14 cellular contexts compared by ENCODE assay signal in the genomic region with DNA sequence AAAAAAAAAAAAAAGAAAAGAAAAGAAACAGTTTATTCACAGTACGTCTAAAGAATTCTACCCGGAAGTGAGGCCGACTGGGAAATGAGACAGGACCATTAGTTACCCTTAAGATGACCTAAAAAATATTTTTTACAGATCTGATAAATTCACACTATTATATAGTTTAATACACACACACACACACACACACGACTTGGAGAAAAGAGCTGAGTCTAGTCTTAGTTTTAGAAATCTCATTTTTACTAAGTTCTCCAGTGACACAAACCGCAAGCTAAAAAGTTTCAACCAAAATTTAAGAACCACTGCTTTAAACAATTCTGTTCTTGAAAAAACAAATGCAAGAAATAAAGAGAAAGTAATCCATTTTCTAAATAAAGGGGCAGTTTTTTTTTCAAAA. TPM values are rescaled to one million over a fixed set of nuclear protein-coding genes. Genes with fewer than 3 reads are reported as not detected.
DNase-seq lines count a peak whose midpoint lies in the region; ATAC-seq and TF ChIP-seq lines count a peak whose summit lies in the region.
"Had no signal": no experiment of that assay in that cellular context is flagged by ENCODE, and none has a peak within 500 bp of the region (broad histone marks: within the 10 kb centered on the region; RNA-seq: fewer than 3 reads in every experiment).

No MANE protein-coding gene starts in this region.

- H2AFZ ChIP-seq in trophoblast cell (ENCODE audit: insufficient read depth, low read length, poor library complexity), result no peak overlapping the region

- no peak overlapping the region for H3K4ac ChIP-seq in trophoblast cell (ENCODE audit: low read depth, low read length)

- no peak overlapping the region for H2AK5ac ChIP-seq in trophoblast cell (ENCODE audit: low read length)

- no peak overlapping the region for H3K27ac ChIP-seq in CD4-positive, alpha-beta T cell (ENCODE audit: low read depth, low read length)
- peak overlapping the region; percentile 32 for H3K27ac ChIP-seq in naive thymus-derived CD4-positive, alpha-beta T cell (ENCODE audit: low read depth, low read length)
- H3K27ac ChIP-seq in trophoblast cell (ENCODE audit: low read depth, low read length), result no peak overlapping the region
- H3K27ac ChIP-seq: gastroesophageal sphincter had no signal

- H3K27ac Mint-ChIP-seq in CD4-positive, alpha-beta T cell, result peak overlapping the region; percentile 83
- peak overlapping the region; percentile 88 to 96 (median 91) for H3K27ac Mint-ChIP-seq in IgD-negative memory B cell
- H3K27ac Mint-ChIP-seq in activated T-helper 2 cell treated with anti-CD3 and anti-CD28 coated beads, Interferon-gamma antibody, Interleukin-2, Interleukin-4, amounts not matched to agents 10 μg/mL and 5 μg/mL and 100 μg/mL, durations not matched to agents 14 hours and 24 hours and 36 hours, result peak overlapping the region; percentile 82
- H3K27ac Mint-ChIP-seq in naive thymus-derived CD4-positive, alpha-beta T cell, result peak overlapping the region; percentile 47 to 94 (median 83)

- H3K23ac ChIP-seq in trophoblast cell (ENCODE audit: low read length), result no peak overlapping the region

- intact Hi-C loops in CD4-positive, alpha-beta T cell (cut with DNase I, micrococcal nuclease), result loop anchor here in 1 of 2 experiments (2.0 kb wide), 1 partner anchor 13 kb away; no protein-coding TSS in a partner anchor
- intact Hi-C loops in activated T-helper 2 cell treated with anti-CD3 and anti-CD28 coated beads, Interferon-gamma antibody, Interleukin-2, Interleukin-4, amounts not matched to agents 10 μg/mL and 5 μg/mL and 100 μg/mL, durations not matched to agents 14 hours and 24 hours and 36 hours (cut with micrococcal nuclease), result loop anchor here (1.0 to 10.0 kb wide), 3 partner anchors 8 to 323 kb away; no protein-coding TSS in a partner anchor
- intact Hi-C loops in naive thymus-derived CD4-positive, alpha-beta T cell (cut with micrococcal nuclease), result loop anchor here (1.0 kb wide), 1 partner anchor 8 kb away; no protein-coding TSS in a partner anchor

- peaks cover 0 to 30% (median 13%) of the 10 kb centered on the region in 3 experiments for H3K36me3 ChIP-seq in naive thymus-derived CD4-positive, alpha-beta T cell (ENCODE audit: control insufficient read depth in 2 of 3, insufficient read depth in 3 of 3, low read length in 3 of 3)
- peaks cover 10 to 20% of the 10 kb centered on the region in 2 experiments for H3K36me3 ChIP-seq in trophoblast cell (ENCODE audit: control insufficient read depth in 1 of 2, insufficient read depth in 2 of 2, low read length in 2 of 2)
- H3K36me3 ChIP-seq: BE2C had no signal

- H3K79me1 ChIP-seq in trophoblast cell (ENCODE audit: low read length), result peaks cover 3% of the 10 kb centered on the region

- H3K4me3 Mint-ChIP-seq in CD4-positive, alpha-beta T cell, result peak overlapping the region; percentile 42
- H3K4me3 Mint-ChIP-seq in IgD-negative memory B cell, result peak overlapping the region; percentile 46 to 91 (median 82)
- H3K4me3 Mint-ChIP-seq in activated T-helper 2 cell treated with anti-CD3 and anti-CD28 coated beads, Interferon-gamma antibody, Interleukin-2, Interleukin-4, amounts not matched to agents 10 μg/mL and 5 μg/mL and 100 μg/mL, durations not matched to agents 14 hours and 24 hours and 36 hours (ENCODE audit: low read depth), result peak overlapping the region; percentile 62
- H3K4me3 Mint-ChIP-seq in naive thymus-derived CD4-positive, alpha-beta T cell, result peak overlapping the region in 8 of 10 donors; percentile 25 to 71 (median 49)

- H2BK120ac ChIP-seq in trophoblast cell (ENCODE audit: insufficient read depth, low read length, poor library complexity), result no peak overlapping the region

- H3K9ac ChIP-seq in trophoblast cell (ENCODE audit: low read length), result no peak overlapping the region

- H3K79me2 ChIP-seq in trophoblast cell (ENCODE audit: control insufficient read depth, insufficient read depth, low read length, poor library complexity), result no peaks in the 10 kb centered on the region

- H3K9me3 Mint-ChIP-seq in CD4-positive, alpha-beta T cell, result peaks cover 2% of the 10 kb centered on the region
- no peaks in the 10 kb centered on the region for H3K9me3 Mint-ChIP-seq in IgD-negative memory B cell
- no peaks in the 10 kb centered on the region for H3K9me3 Mint-ChIP-seq in activated T-helper 2 cell treated with anti-CD3 and anti-CD28 coated beads, Interferon-gamma antibody, Interleukin-2, Interleukin-4, amounts not matched to agents 10 μg/mL and 5 μg/mL and 100 μg/mL, durations not matched to agents 14 hours and 24 hours and 36 hours
- H3K9me3 Mint-ChIP-seq in naive thymus-derived CD4-positive, alpha-beta T cell, result no peaks in the 10 kb centered on the region

- no peaks in the 10 kb centered on the region for H3K27me3 ChIP-seq in CD4-positive, alpha-beta T cell (ENCODE audit: control insufficient read depth, insufficient read depth, low read length)
- no peaks in the 10 kb centered on the region for H3K27me3 ChIP-seq in naive thymus-derived CD4-positive, alpha-beta T cell (ENCODE audit: control insufficient read depth in 2 of 2, insufficient read depth in 2 of 2, low read length in 2 of 2)
- H3K27me3 ChIP-seq in trophoblast cell (ENCODE audit: insufficient read depth, low read length), result no peaks in the 10 kb centered on the region
- H3K27me3 ChIP-seq: BE2C, gastroesophageal sphincter had no signal

- H4K12ac ChIP-seq in trophoblast cell (ENCODE audit: low read depth, low read length), result no peak overlapping the region

- no peak overlapping the region for H4K8ac ChIP-seq in trophoblast cell (ENCODE audit: low read depth, low read length)

- no peak overlapping the region for H3K14ac ChIP-seq in trophoblast cell (ENCODE audit: low read length)

- H4K91ac ChIP-seq in trophoblast cell (ENCODE audit: low read depth, low read length), result no peak overlapping the region

- no peak overlapping the region for H3K18ac ChIP-seq in trophoblast cell (ENCODE audit: low read length)

- CTCF ChIA-PET in CD4-positive, alpha-beta T cell (lab: Charles Lee), result interaction anchor here (0.7 to 1.0 kb wide), 2 partner anchors 28 to 34 kb away, joined by 3 to 7 read pairs; a partner anchor contains a TSS
- CTCF ChIA-PET in naive thymus-derived CD4-positive, alpha-beta T cell (lab: Charles Lee), result no interaction called here

- peaks cover 69% of the 10 kb centered on the region for H3K4me1 Mint-ChIP-seq in CD4-positive, alpha-beta T cell (ENCODE audit: low read depth)
- peaks cover 52 to 55% (median 53%) of the 10 kb centered on the region in 3 donors for H3K4me1 Mint-ChIP-seq in IgD-negative memory B cell
- H3K4me1 Mint-ChIP-seq in activated T-helper 2 cell treated with anti-CD3 and anti-CD28 coated beads, Interferon-gamma antibody, Interleukin-2, Interleukin-4, amounts not matched to agents 10 μg/mL and 5 μg/mL and 100 μg/mL, durations not matched to agents 14 hours and 24 hours and 36 hours (ENCODE audit: low read depth), result peaks cover 55% of the 10 kb centered on the region
- peaks cover 22 to 79% (median 64%) of the 10 kb centered on the region in 7 donors for H3K4me1 Mint-ChIP-seq in naive thymus-derived CD4-positive, alpha-beta T cell

- no peak overlapping the region for H3K4me3 ChIP-seq in naive thymus-derived CD4-positive, alpha-beta T cell (ENCODE audit: low read length)
- H3K4me3 ChIP-seq in trophoblast cell (ENCODE audit: low read depth, low read length), result no peak overlapping the region
- H3K4me3 ChIP-seq: gastroesophageal sphincter, lung had no signal

- WGBS in trophoblast cell (ENCODE audit: extremely low coverage, insufficient coverage, insufficient read length), result no CpG with 5 or more reads among the region's 5 CpGs

- no peak for DNase-seq in CD4-positive, alpha-beta T cell
- no peak for DNase-seq in activated T-helper 2 cell treated with anti-CD3 and anti-CD28 coated beads, Interferon-gamma antibody, Interleukin-2, Interleukin-4, amounts not matched to agents 10 μg/mL and 5 μg/mL and 100 μg/mL, durations not matched to agents 14 hours and 24 hours and 36 hours (ENCODE audit: low spot score)
- DNase-seq in naive thymus-derived CD4-positive, alpha-beta T cell, result no peak
- DNase-seq in DMS79 treated with DMSO at 0.1 percent for 48 hours (lab: John Stamatoyannopoulos, UW) (no peak), trophoblast cell (no peak), GOT3 (lab: John Stamatoyannopoulos, UW) (no peak)
- DNase-seq: amygdala; BE2C; DND-41; stimulated activated CD4-positive, alpha-beta T cell treated with anti-CD3 and anti-CD28 coated beads, Interleukin-15, amount 100 ng/mL, for 24 hours had no signal

- H3K9me3 ChIP-seq in CD4-positive, alpha-beta T cell (ENCODE audit: control insufficient read depth, low read length), result no peaks in the 10 kb centered on the region
- no peaks in the 10 kb centered on the region for H3K9me3 ChIP-seq in naive thymus-derived CD4-positive, alpha-beta T cell (ENCODE audit: control insufficient read depth in 2 of 3, low read length in 3 of 3)
- H3K9me3 ChIP-seq in trophoblast cell (ENCODE audit: insufficient read depth, low read depth, low read length), result no peaks in the 10 kb centered on the region
- H3K9me3 ChIP-seq: BE2C, gastroesophageal sphincter had no signal

- H3K27me3 Mint-ChIP-seq in CD4-positive, alpha-beta T cell, result no peaks in the 10 kb centered on the region
- no peaks in the 10 kb centered on the region for H3K27me3 Mint-ChIP-seq in IgD-negative memory B cell
- no peaks in the 10 kb centered on the region for H3K27me3 Mint-ChIP-seq in activated T-helper 2 cell treated with anti-CD3 and anti-CD28 coated beads, Interferon-gamma antibody, Interleukin-2, Interleukin-4, amounts not matched to agents 10 μg/mL and 5 μg/mL and 100 μg/mL, durations not matched to agents 14 hours and 24 hours and 36 hours (ENCODE audit: low read depth)
- no peaks in the 10 kb centered on the region for H3K27me3 Mint-ChIP-seq in naive thymus-derived CD4-positive, alpha-beta T cell

- no peak overlapping the region for H2BK5ac ChIP-seq in trophoblast cell (ENCODE audit: low read depth, low read length, poor library complexity)

- peaks cover 66% of the 10 kb centered on the region for H3K36me3 Mint-ChIP-seq in CD4-positive, alpha-beta T cell (ENCODE audit: low read depth)
- peaks cover 14% of the 10 kb centered on the region for H3K36me3 Mint-ChIP-seq in IgD-negative memory B cell
- peaks cover 52% of the 10 kb centered on the region for H3K36me3 Mint-ChIP-seq in activated T-helper 2 cell treated with anti-CD3 and anti-CD28 coated beads, Interferon-gamma antibody, Interleukin-2, Interleukin-4, amounts not matched to agents 10 μg/mL and 5 μg/mL and 100 μg/mL, durations not matched to agents 14 hours and 24 hours and 36 hours (ENCODE audit: low read depth)
- H3K36me3 Mint-ChIP-seq in naive thymus-derived CD4-positive, alpha-beta T cell, result peaks cover 7 to 55% (median 39%) of the 10 kb centered on the region in 5 donors

- TF ChIP-seq CTCF in CD4-positive, alpha-beta T cell (IDR thresholded peaks at IDR 0.05), result no peak

- peaks cover 16 to 33% of the 10 kb centered on the region in 2 donors for H3K4me1 ChIP-seq in naive thymus-derived CD4-positive, alpha-beta T cell (ENCODE audit: control insufficient read depth in 2 of 2, insufficient read depth in 2 of 2, low read length in 2 of 2)
- H3K4me1 ChIP-seq in trophoblast cell (ENCODE audit: control insufficient read depth in 1 of 2, insufficient read depth in 2 of 2, low read length in 2 of 2), result peaks cover 12 to 14% of the 10 kb centered on the region in 2 experiments
- H3K4me1 ChIP-seq: BE2C had no signal

- no peak for ATAC-seq in CD4-positive, alpha-beta T cell (ENCODE audit: poor library complexity)
- no peak for ATAC-seq in naive thymus-derived CD4-positive, alpha-beta T cell
- no peak for ATAC-seq in GM21737 (IDR thresholded peaks at IDR 0.05; ENCODE audit: unreplicated experiment)
- ATAC-seq: gastroesophageal sphincter had no signal

- no peak overlapping the region for H3K4me2 ChIP-seq in trophoblast cell (ENCODE audit: low read length)

- no peak overlapping the region for H2BK12ac ChIP-seq in trophoblast cell (ENCODE audit: low read length)

- POLR2A ChIA-PET in CD4-positive, alpha-beta T cell (lab: Charles Lee), result interaction anchor here (0.7 to 1.3 kb wide), 5 partner anchors 8 to 206 kb away, joined by 3 to 5 read pairs (median 5); a partner anchor contains a TSS
- POLR2A ChIA-PET in naive thymus-derived CD4-positive, alpha-beta T cell (lab: Charles Lee), result interaction anchor here (1.0 kb wide), 1 partner anchor 8 kb away, joined by 4 read pairs; no protein-coding TSS in a partner anchor

RNA-seq across cellular contexts. Expression of a gene that starts 27.1 kb away (rescaled TPM):
- total RNA-seq in CD4-positive, alpha-beta T cell, result 10 to 100 TPM; 76.7 to 77.8 TPM
- 38.2 TPM for polyA plus RNA-seq in IgD-negative memory B cell
- 13.8 and 15.7 TPM in 2 replicates for total RNA-seq in activated T-helper 2 cell treated with anti-CD3 and anti-CD28 coated beads, Interferon-gamma antibody, Interleukin-2, Interleukin-4, amounts not matched to agents 10 μg/mL and 5 μg/mL and 100 μg/mL, durations not matched to agents 14 hours and 24 hours and 36 hours
- 10 to 100 TPM; 37.9 to 53.6 (median 43.0) TPM for total RNA-seq in naive thymus-derived CD4-positive, alpha-beta T cell
- 10 to 100 TPM; 15.0 to 16.8 TPM for polyA plus RNA-seq in naive thymus-derived CD4-positive, alpha-beta T cell
- polyA plus RNA-seq in trophoblast cell (2013), result 23.2 and 23.6 TPM in 2 replicates
